In the genomic region with DNA sequence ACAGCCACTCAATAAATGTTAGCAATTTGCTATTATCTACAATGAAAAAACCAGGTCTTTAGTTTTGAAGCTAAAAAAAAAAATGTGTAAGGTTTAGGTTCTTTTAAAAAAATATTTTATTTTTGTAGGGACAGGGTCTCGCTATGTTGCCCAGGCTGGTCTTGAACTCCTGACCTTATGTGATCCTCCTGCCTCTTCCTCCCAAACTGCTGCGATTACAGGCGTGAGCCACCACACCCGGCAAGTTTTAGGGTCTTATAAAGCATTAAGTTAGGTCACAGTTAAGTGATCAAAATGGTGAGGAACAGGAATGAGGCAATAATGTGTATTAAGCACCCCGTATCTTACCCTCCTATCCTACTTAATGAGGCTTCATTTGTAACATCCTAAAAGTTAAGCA, we compare ENCODE assay signal across 1 cellular context.
TF ChIP-seq lines count a peak whose summit lies in the region.

No MANE protein-coding gene starts in this region.

TF ChIP-seq in HepG2, 621 proteins besides CTCF, POLR2A, EP300 and RAD21 (continued from another document):
- TF ChIP-seq, protein P1, sequence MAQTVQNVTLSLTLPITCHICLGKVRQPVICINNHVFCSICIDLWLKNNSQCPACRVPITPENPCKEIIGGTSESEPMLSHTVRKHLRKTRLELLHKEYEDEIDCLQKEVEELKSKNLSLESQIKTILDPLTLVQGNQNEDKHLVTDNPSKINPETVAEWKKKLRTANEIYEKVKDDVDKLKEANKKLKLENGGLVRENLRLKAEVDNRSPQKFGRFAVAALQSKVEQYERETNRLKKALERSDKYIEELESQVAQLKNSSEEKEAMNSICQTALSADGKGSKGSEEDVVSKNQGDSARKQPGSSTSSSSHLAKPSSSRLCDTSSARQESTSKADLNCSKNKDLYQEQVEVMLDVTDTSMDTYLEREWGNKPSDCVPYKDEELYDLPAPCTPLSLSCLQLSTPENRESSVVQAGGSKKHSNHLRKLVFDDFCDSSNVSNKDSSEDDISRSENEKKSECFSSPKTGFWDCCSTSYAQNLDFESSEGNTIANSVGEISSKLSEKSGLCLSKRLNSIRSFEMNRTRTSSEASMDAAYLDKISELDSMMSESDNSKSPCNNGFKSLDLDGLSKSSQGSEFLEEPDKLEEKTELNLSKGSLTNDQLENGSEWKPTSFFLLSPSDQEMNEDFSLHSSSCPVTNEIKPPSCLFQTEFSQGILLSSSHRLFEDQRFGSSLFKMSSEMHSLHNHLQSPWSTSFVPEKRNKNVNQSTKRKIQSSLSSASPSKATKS (CRISPR knock-in tag; IDR thresholded peaks at IDR 0.05): 0 out of 2 replicates have a peak, but pooled peaks have one; percentile 2
- peak; percentile 78; the same call in 1 of the 2 replicates for TF ChIP-seq ZNF121 (CRISPR knock-in tag; IDR thresholded peaks at IDR 0.05)
- TF ChIP-seq FOSL1 (CRISPR knock-in tag; IDR thresholded peaks at IDR 0.05; ENCODE audit: borderline replicate concordance): no peak
- TF ChIP-seq CHCHD3 (CRISPR knock-in tag; IDR thresholded peaks at IDR 0.05): no peak
TF ChIP-seq in HepG2: peak in this region for 3.
